ENCODE assay signal across 35 cellular contexts in the genomic region with DNA sequence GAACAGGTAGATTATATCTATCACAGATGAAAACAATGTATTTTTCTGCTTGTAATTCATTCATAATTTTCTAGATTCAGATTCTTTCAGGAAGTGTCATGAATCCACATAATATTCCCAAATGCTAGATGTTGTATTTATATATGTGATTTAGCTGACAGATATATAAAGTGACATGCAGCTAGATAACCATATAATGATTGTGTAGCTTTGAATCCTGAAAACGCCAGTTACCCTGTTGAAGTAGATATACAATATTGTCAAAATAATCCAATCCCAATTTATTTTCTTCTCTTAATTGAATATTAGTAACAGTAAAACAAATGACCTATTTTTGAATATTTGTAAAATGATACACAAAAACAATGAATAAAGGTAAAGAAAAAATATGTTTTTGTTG.
"Had no signal": no experiment of that assay in that cellular context is flagged by ENCODE, and none has a peak within 500 bp of the region (broad histone marks: within the 10 kb centered on the region; RNA-seq: fewer than 3 reads in every experiment).

No MANE protein-coding gene starts in this region.

- H3K27ac ChIP-seq: KMS-11 had no signal

- H3K27me3 ChIP-seq: MG63 had no signal

- H3K9ac ChIP-seq: KMS-11 had no signal

- H3K4me3 ChIP-seq: MG63 had no signal

- H3K9me3 ChIP-seq: MG63 had no signal

- H3K4me2 ChIP-seq: KMS-11 had no signal

- H3K36me3 ChIP-seq: MG63 had no signal

- DNase-seq: Karpas-422, Kasumi-1, KG1, MG63, MM.1S, MV-4-11, NCI-H1048, NCI-H1092, NCI-H1092 treated with DMSO at 0.1 percent for 48 hours, NCI-H1105, NCI-H1105 treated with DMSO at 0.1 percent for 48 hours, NCI-H1417, NCI-H1417 treated with DMSO at 0.1 percent for 48 hours, NCI-H1436, NCI-H1436 treated with DMSO at 0.1 percent for 48 hours, NCI-H146, NCI-H1694, NCI-H1694 treated with DMSO at 0.1 percent for 48 hours, NCI-H187, NCI-H187 treated with DMSO at 0.1 percent for 48 hours, NCI-H1930, NCI-H2029, NCI-H2029 treated with DMSO at 0.1 percent for 48 hours, NCI-H2081, NCI-H2081 treated with DMSO at 0.1 percent for 48 hours, NCI-H2107, NCI-H2171, NCI-H2171 treated with DMSO at 0.1 percent for 48 hours, NCI-H2227 treated with DMSO at 0.1 percent for 48 hours, NCI-H226, NCI-H345, NCI-H446, NCI-H446 treated with DMSO at 0.1 percent for 48 hours, NCI-H510A had no signal
